In genomic region chr3:81466161-81466560, GRCh38 we compare ENCODE assay signal across 15 cellular contexts.
DNase-seq lines count a peak whose midpoint lies in the region; ATAC-seq, FAIRE-seq and TF ChIP-seq lines count a peak whose summit lies in the region.
"Had no signal": no experiment of that assay in that cellular context is flagged by ENCODE, and none has a peak within 500 bp of the region (broad histone marks: within the 10 kb centered on the region; RNA-seq: fewer than 3 reads in every experiment).

No MANE protein-coding gene starts in this region.

- no peaks in the 10 kb centered on the region for H3K79me2 ChIP-seq in osteoblast (ENCODE audit: insufficient read depth, low read length)

- ATAC-seq in psoas muscle = no peak
- ATAC-seq: GM12878 had no signal

- peak overlapping the region; percentile 52 for H2AFZ ChIP-seq in osteoblast (ENCODE audit: low read length)

- 43 to 55% (median 45%) methylated on average over 3 of the region's 3 CpGs for WGBS in psoas muscle, 3 donors

- intact Hi-C loops in psoas muscle (cut with DNase I) = no loop called here

- H3K36me3 ChIP-seq in WERI-Rb-1 (no peaks in the 10 kb centered on the region), osteoblast (ENCODE audit: insufficient read depth, low read length) (no peaks in the 10 kb centered on the region), psoas muscle (ENCODE audit: insufficient read depth in 1 of 2, low read depth in 1 of 2) (no peaks in the 10 kb centered on the region)
- H3K36me3 ChIP-seq: BLaER1, HAP-1 had no signal

- H3K4me1 ChIP-seq in osteoblast (ENCODE audit: insufficient read depth, low read length) = no peaks in the 10 kb centered on the region
- H3K4me1 ChIP-seq in psoas muscle = peaks cover 6% of the 10 kb centered on the region
- H3K4me1 ChIP-seq: BLaER1, HAP-1 had no signal

- no peak overlapping the region for H3K4me2 ChIP-seq in osteoblast (ENCODE audit: insufficient read depth, low read length)
- H3K4me2 ChIP-seq: BLaER1 had no signal

- H3K27ac ChIP-seq in WERI-Rb-1 (no peak overlapping the region), osteoblast (ENCODE audit: low read depth, low read length) (no peak overlapping the region), psoas muscle (no peak overlapping the region)
- H3K27ac ChIP-seq: BLaER1 had no signal

- H3K27me3 ChIP-seq in WERI-Rb-1 (ENCODE audit: insufficient read depth, low read depth, severe bottlenecking) (no peaks in the 10 kb centered on the region), osteoblast (ENCODE audit: insufficient read depth, low read length) (no peaks in the 10 kb centered on the region), psoas muscle (ENCODE audit: insufficient read depth in 3 of 3, low read length in 2 of 3) (no peaks in the 10 kb centered on the region)
- H3K27me3 ChIP-seq: BLaER1 had no signal

- H3K9me3 ChIP-seq in WERI-Rb-1 (ENCODE audit: severe bottlenecking) = no peaks in the 10 kb centered on the region
- H3K9me3 ChIP-seq in osteoblast (ENCODE audit: low read depth, low read length) = no peaks in the 10 kb centered on the region
- no peaks in the 10 kb centered on the region for H3K9me3 ChIP-seq in psoas muscle
- H3K9me3 ChIP-seq: BLaER1, HAP-1 had no signal

- H4K20me1 ChIP-seq in osteoblast (ENCODE audit: insufficient read depth, low read length) = no peaks in the 10 kb centered on the region
- H4K20me1 ChIP-seq: BLaER1 had no signal

- FAIRE-seq in D721Med (lab: Jason Lieb, UNC) = peak; percentile 91
- no peak for FAIRE-seq in HTR-8/SVneo (lab: Jason Lieb, UNC)
- FAIRE-seq: GM12878 had no signal

- H3K4me3 ChIP-seq in WERI-Rb-1 (ENCODE audit: low read depth, low read length) (no peak overlapping the region), osteoblast (ENCODE audit: insufficient read depth, low read length) (no peak overlapping the region), psoas muscle (no peak overlapping the region)
- H3K4me3 ChIP-seq: BLaER1, GM12878, HAP-1 had no signal

- DNase-seq in D721Med (ENCODE audit: insufficient read length, low spot score) = no peak
- DNase-seq in NCI-H82 (lab: John Stamatoyannopoulos, UW) = peak; percentile 92
- DNase-seq in WERI-Rb-1 = peak; percentile 68
- DNase-seq in osteoblast (ENCODE audit: insufficient read length, low spot score, missing footprints) = no peak
- DNase-seq in psoas muscle = no peak
- DNase-seq in HTR-8/SVneo (ENCODE audit: insufficient read length, low spot score) = no peak
- DNase-seq in T1000 (lab: John Stamatoyannopoulos, UW) = no peak
- DNase-seq: 8988T; CD4-positive, alpha-beta memory T cell; DMS53; DND-41; EL had no signal

- no peak for TF ChIP-seq CTCF in D721Med (IDR thresholded peaks at IDR 0.05; ENCODE audit: insufficient read depth, missing control alignments)
- no peak for TF ChIP-seq CTCF in WERI-Rb-1 (IDR thresholded peaks at IDR 0.05; ENCODE audit: low read depth, low read length)
- no peak for TF ChIP-seq CTCF in osteoblast (IDR thresholded peaks at IDR 0.05; ENCODE audit: extremely low read depth, low read depth, low read length)
- TF ChIP-seq CTCF in psoas muscle (IDR thresholded peaks at IDR 0.05) = no peak

Comparison
In these comparisons a context has a peak if more than half of its experiments do, and no peak if none do; other contexts are left out.
1. DNase-seq: peak in NCI-H82 (single experiment) and WERI-Rb-1 (single experiment); none in D721Med (single experiment), osteoblast (single experiment), psoas muscle (0 of 2), HTR-8/SVneo (single experiment) and T1000 (single experiment).